ENCODE assay signal across 8 cellular contexts in genomic region chr1:193121616-193122593, GRCh38. TPM values are rescaled to one million over a fixed set of nuclear protein-coding genes. Genes with fewer than 3 reads are reported as not detected.
DNase-seq lines count a peak whose midpoint lies in the region; ATAC-seq and TF ChIP-seq lines count a peak whose summit lies in the region.

CDC73 (plus strand) TSS chr1:193122031; CDS start chr1:193122201, 170 bp downstream.

- peaks cover 4% of the 10 kb centered on the region for H3K9me3 Mint-ChIP-seq in activated naive CD8-positive, alpha-beta T cell treated with anti-CD3 and anti-CD28 coated beads, Interleukin-2, amount 50 U/mL, for 24 hours

- H3K27me3 ChIP-seq in cardiac muscle cell (peaks cover 2% of the 10 kb centered on the region), upper lobe of left lung (no peaks in the 10 kb centered on the region)

- TF ChIP-seq POLR2A in upper lobe of left lung (IDR thresholded peaks at IDR 0.05) = peak in 3 of 4 donors; percentile 77 to 95 (median 87)

- intact Hi-C loops in posterior cingulate gyrus (cut with DNase I) = loop anchor here (1.0 to 10.0 kb wide), 5 partner anchors 17 to 650 kb away; partner anchors contain the start of genes B3GALT2, GLRX2, RGS2 and RO60

- peak within 1 kb of the TSS; percentile 98 for H3K27ac Mint-ChIP-seq in activated naive CD8-positive, alpha-beta T cell treated with anti-CD3 and anti-CD28 coated beads, Interleukin-2, amount 50 U/mL, for 24 hours

- TF ChIP-seq CTCF in GM12875 (IDR thresholded peaks at IDR 0.05; ENCODE audit: borderline replicate concordance, insufficient read depth, low read depth, low read length) = peak; percentile 88
- peak; percentile 87 for TF ChIP-seq CTCF in cardiac muscle cell (IDR thresholded peaks at IDR 0.05; ENCODE audit: low read depth, low read length)
- peak; percentile 91 to 100 (median 100) for TF ChIP-seq CTCF in upper lobe of left lung (IDR thresholded peaks at IDR 0.05)

- ATAC-seq in HG02798 (IDR thresholded peaks at IDR 0.05; ENCODE audit: poor library complexity, unreplicated experiment) = peak; percentile 93
- ATAC-seq in activated naive CD8-positive, alpha-beta T cell treated with anti-CD3 and anti-CD28 coated beads, Interleukin-2, amount 50 U/mL, for 24 hours = peak; percentile 97
- peak; percentile 100 for ATAC-seq in upper lobe of left lung (ENCODE audit: low FRiP score in 2 of 2)

- H3K9me3 ChIP-seq in cardiac muscle cell (ENCODE audit: low read depth) = no peaks in the 10 kb centered on the region
- no peaks in the 10 kb centered on the region for H3K9me3 ChIP-seq in upper lobe of left lung

- H3K4me3 Mint-ChIP-seq in activated naive CD8-positive, alpha-beta T cell treated with anti-CD3 and anti-CD28 coated beads, Interleukin-2, amount 50 U/mL, for 24 hours = peak within 1 kb of the TSS; percentile 95

- peaks cover 3% of the 10 kb centered on the region for H3K36me3 ChIP-seq in cardiac muscle cell
- peaks cover 0 to 19% (median 1%) of the 10 kb centered on the region in 4 donors for H3K36me3 ChIP-seq in upper lobe of left lung

- peak in 1 of 4 donors; percentile 79 for TF ChIP-seq EP300 in upper lobe of left lung (IDR thresholded peaks at IDR 0.05)

- H3K4me3 ChIP-seq in GM12875 (ENCODE audit: low read depth, low read length) (peak within 1 kb of the TSS; percentile 78), cardiac muscle cell (peak within 1 kb of the TSS; percentile 63), upper lobe of left lung (peak within 1 kb of the TSS; percentile 56 to 79 (median 71))

- WGBS in upper lobe of left lung, 2 donors = 0 to 1% methylated on average over 60 to 65 of the region's 85 CpGs

- H3K27me3 Mint-ChIP-seq in activated naive CD8-positive, alpha-beta T cell treated with anti-CD3 and anti-CD28 coated beads, Interleukin-2, amount 50 U/mL, for 24 hours = peaks cover 2% of the 10 kb centered on the region

- peak; percentile 94 for DNase-seq in NCI-H1417 treated with DMSO at 0.1 percent for 48 hours (lab: John Stamatoyannopoulos, UW)
- peak; percentile 95 for DNase-seq in SW480 (ENCODE audit: low spot score)
- DNase-seq in activated naive CD8-positive, alpha-beta T cell treated with anti-CD3 and anti-CD28 coated beads, Interleukin-2, amount 50 U/mL, for 24 hours = peak; percentile 100
- peak; percentile 97 to 98 for DNase-seq in cardiac muscle cell (ENCODE audit: low read depth in 1 of 2, low spot score in 1 of 2)
- DNase-seq in posterior cingulate gyrus = peak; percentile 93 to 99 (median 97)
- DNase-seq in upper lobe of left lung = peak; percentile 99 to 100

- H3K36me3 Mint-ChIP-seq in activated naive CD8-positive, alpha-beta T cell treated with anti-CD3 and anti-CD28 coated beads, Interleukin-2, amount 50 U/mL, for 24 hours (ENCODE audit: low read depth) = peaks cover 13% of the 10 kb centered on the region

- H3K4me1 Mint-ChIP-seq in activated naive CD8-positive, alpha-beta T cell treated with anti-CD3 and anti-CD28 coated beads, Interleukin-2, amount 50 U/mL, for 24 hours = peaks cover 43% of the 10 kb centered on the region

- H3K4me1 ChIP-seq in cardiac muscle cell (ENCODE audit: low read depth) = peaks cover 9% of the 10 kb centered on the region
- H3K4me1 ChIP-seq in upper lobe of left lung = peaks cover 11 to 21% (median 16%) of the 10 kb centered on the region in 4 donors

- H3K27ac ChIP-seq in cardiac muscle cell (peak within 1 kb of the TSS; percentile 91), upper lobe of left lung (peak within 1 kb of the TSS; percentile 94 to 97 (median 95))

RNA-seq across cellular contexts. Expression of gene CDC73, which starts in this region (rescaled TPM):
- 17.7 and 25.6 TPM in 2 replicates for total RNA-seq in cardiac muscle cell
- polyA plus RNA-seq in cardiac muscle cell = 44.9 and 45.8 TPM in 2 replicates
- 10 to 100 TPM; 35.1 to 77.5 (median 47.5) TPM for total RNA-seq in upper lobe of left lung

Comparison
In these comparisons a context has a peak if more than half of its experiments do, and no peak if none do; other contexts are left out.
1. Peak in every context shown above with its lines: DNase-seq, ATAC-seq, H3K4me3 ChIP-seq and H3K27ac ChIP-seq.